12 cellular contexts compared by ENCODE assay signal in genomic region chr5:20619606-20620005, GRCh38.
"Had no signal": no experiment of that assay in that cellular context is flagged by ENCODE, and none has a peak within 500 bp of the region (broad histone marks: within the 10 kb centered on the region; RNA-seq: fewer than 3 reads in every experiment).

No MANE protein-coding gene starts in this region.

- DNase-seq: cortex of kidney; effector memory CD4-positive, alpha-beta T cell; heart right ventricle; islet precursor cell; mammary epithelial cell; mucosa of descending colon; naive thymus-derived CD8-positive, alpha-beta T cell; stimulated activated CD4-positive, alpha-beta T cell treated with anti-CD3 and anti-CD28 coated beads, Interleukin-2, amount 100 ng/mL, for 48 hours; stimulated activated naive CD8-positive, alpha-beta T cell treated with anti-CD3 and anti-CD28 coated beads, Interleukin-15, Interleukin-2, amounts not matched to agents 100 U/mL and 50 U/mL, for 24 hours; tibial artery; upper lobe of left lung; uterus had no signal
